ENCODE assay signal across 9 cellular contexts in the genomic region with DNA sequence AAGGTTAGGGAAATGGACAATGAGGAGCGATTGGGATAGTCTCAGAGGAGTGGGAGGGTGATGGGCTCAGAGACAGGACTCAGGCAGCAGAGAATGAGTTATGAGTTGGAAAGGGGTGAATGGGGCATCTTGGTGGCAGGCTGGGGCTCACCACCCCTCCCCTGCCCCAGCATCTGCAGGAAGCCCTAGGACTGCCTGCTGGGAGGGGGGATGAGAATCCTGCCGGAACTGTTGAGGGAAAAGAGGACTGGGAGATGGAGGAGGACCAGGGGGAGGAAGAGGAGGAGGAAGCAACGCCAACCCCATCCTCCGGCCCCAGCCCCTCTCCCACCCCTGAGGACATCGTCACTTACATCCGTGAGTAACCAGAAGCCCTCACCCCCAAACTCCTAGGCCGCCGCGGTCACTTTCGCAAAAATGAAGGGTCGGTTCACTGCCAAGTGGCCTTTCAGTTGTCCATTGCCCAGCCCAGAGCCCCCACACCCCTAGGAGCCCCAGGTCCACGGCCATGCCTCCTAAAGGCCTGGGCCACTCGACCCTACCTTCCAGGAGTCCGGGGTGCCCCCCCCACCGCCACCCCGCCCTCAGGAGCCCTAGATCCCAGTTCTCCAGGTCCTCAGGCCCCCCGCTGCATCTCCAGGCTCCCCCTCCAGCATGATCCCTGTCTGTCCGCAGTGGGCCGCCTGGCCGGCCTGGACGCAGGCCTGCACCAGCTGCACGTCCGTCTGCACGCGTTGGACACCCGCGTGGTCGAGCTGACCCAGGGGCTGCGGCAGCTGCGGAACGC. TPM values are rescaled to one million over a fixed set of nuclear protein-coding genes. Genes with fewer than 3 reads are reported as not detected.
DNase-seq lines count a peak whose midpoint lies in the region; FAIRE-seq and TF ChIP-seq lines count a peak whose summit lies in the region.
"Had no signal": no experiment of that assay in that cellular context is flagged by ENCODE, and none has a peak within 500 bp of the region (broad histone marks: within the 10 kb centered on the region; RNA-seq: fewer than 3 reads in every experiment).

No MANE protein-coding gene starts in this region.

- H3K4me3 ChIP-seq in WI38 (ENCODE audit: low read depth, low read length): peak overlapping the region; percentile 72
- H3K4me3 ChIP-seq in iPS-11a (ENCODE audit: low read depth, low read length): peak overlapping the region; percentile 67
- peak overlapping the region; percentile 27 to 79 (median 48) for H3K4me3 ChIP-seq in spleen
- H3K4me3 ChIP-seq: lung had no signal

- intact Hi-C loops in spleen (cut with DNase I; ENCODE audit: low total_unique reads): no loop called here

- peaks cover 8 to 46% (median 25%) of the 10 kb centered on the region in 6 donors for H3K4me1 ChIP-seq in spleen

- no peak for TF ChIP-seq POLR2A in spleen (IDR thresholded peaks at IDR 0.05)
- no peak for TF ChIP-seq POLR2A in H54 (IDR thresholded peaks at IDR 0.05; ENCODE audit: low read depth, low read length)

- H3K27me3 ChIP-seq in spleen (replicated peaks in 1 of 7): peaks cover 0 to 100% (median 82%) of the 10 kb centered on the region in 7 donors

- DNase-seq in H4 (ENCODE audit: low spot score) (peak; percentile 13), spleen (no peak), H54 (ENCODE audit: insufficient read length, low spot score) (no peak), NCI-H146 (lab: John Stamatoyannopoulos, UW) (no peak), SK-N-DZ (ENCODE audit: low spot score) (no peak), UCSD-AML1 (lab: John Stamatoyannopoulos, UW; ENCODE audit: unreplicated experiment) (no peak)

- peak overlapping the region in 7 of 8 donors; percentile 7 to 78 (median 69) for H3K27ac ChIP-seq in spleen

- H3K36me3 ChIP-seq in spleen: no peaks in the 10 kb centered on the region

- WGBS in spleen, 5 donors: 4 to 8% (median 4%) methylated on average over 13 to 31 of the region's 31 CpGs

- TF ChIP-seq CTCF in WI38 (IDR thresholded peaks at IDR 0.05; ENCODE audit: low read depth, low read length) (no peak), spleen (IDR thresholded peaks at IDR 0.05 in 8 of 11, conservative IDR thresholded peaks at IDR 0.05 in 3 of 11) (no peak)

- FAIRE-seq in H54 (lab: Jason Lieb, UNC): no peak

- H3K9me3 ChIP-seq in spleen: peaks cover 0 to 20% (median 0%) of the 10 kb centered on the region in 8 donors

RNA-seq across cellular contexts. Expression of gene CLEC11A, which starts 0.8 kb away (rescaled TPM):
- 0.45 and 4.6 TPM in 2 replicates for total RNA-seq in H4 (2014; rRNA removed; shearing (Covaris generic))
- total RNA-seq in spleen: 10 to 100 TPM in 1 of 7 donors, 1 to 10 TPM in 6; 6.2 to 10.7 (median 9.0) TPM
- 1 to 10 TPM; 8.7 to 9.0 (median 8.9) TPM for polyA plus RNA-seq in spleen
- 15.4 and 21.5 TPM in 2 replicates for polyA plus RNA-seq in SK-N-DZ (2014; cell fraction: cytosol; rRNA removed)
- polyA plus RNA-seq in SK-N-DZ (2014; cell fraction: nucleus; rRNA removed): 30.9 and 44.3 TPM in 2 replicates

RNA-seq across cellular contexts. Expression of gene SHANK1, which starts 4.3 kb away (rescaled TPM):
- total RNA-seq in H4 (2014; rRNA removed; shearing (Covaris generic)): 0.68 and 2.2 TPM in 2 replicates
- 1 to 10 TPM in 2 of 7 donors, under 1 TPM in 4, not detected in 1; 0.14 to 1.8 (median 0.61) TPM for total RNA-seq in spleen
- under 1 TPM in 2 of 3 donors, not detected in 1; 0.07 to 0.32 TPM for polyA plus RNA-seq in spleen
- polyA plus RNA-seq in SK-N-DZ (2014; cell fraction: cytosol; rRNA removed): 0.54 and 2.1 TPM in 2 replicates
- 1.2 and 5.0 TPM in 2 replicates for polyA plus RNA-seq in SK-N-DZ (2014; cell fraction: nucleus; rRNA removed)

RNA-seq across cellular contexts. Expression of gene GPR32, which starts 46.3 kb away (rescaled TPM):
- total RNA-seq in H4 (2014; rRNA removed; shearing (Covaris generic)): not detected in 2 replicates
- not detected for total RNA-seq in spleen
- polyA plus RNA-seq in spleen: not detected
- polyA plus RNA-seq in SK-N-DZ (2014; cell fraction: cytosol; rRNA removed): not detected in 2 replicates
- not detected in 2 replicates for polyA plus RNA-seq in SK-N-DZ (2014; cell fraction: nucleus; rRNA removed)
- total RNA-seq: lung had no signal
- polyA plus RNA-seq: lung had no signal
